In genomic region chr1:225914391-225914790, GRCh38 we compare ENCODE assay signal across 27 cellular contexts. TPM values are rescaled to one million over a fixed set of nuclear protein-coding genes. Genes with fewer than 3 reads are reported as not detected.
"Had no signal": no experiment of that assay in that cellular context is flagged by ENCODE, and none has a peak within 500 bp of the region (broad histone marks: within the 10 kb centered on the region; RNA-seq: fewer than 3 reads in every experiment).

No MANE protein-coding gene starts in this region.

- ATAC-seq: esophagus mucosa; gastroesophageal sphincter; heart right ventricle; left colon; lower lobe of right lung; natural killer cell; psoas muscle; right cardiac atrium; stimulated activated effector memory CD8-positive, alpha-beta T cell treated with anti-CD3 and anti-CD28 coated beads, Interleukin-12 subunit alpha, Interleukin-12 subunit beta, amount 100 ng/mL, for 72 hours had no signal

- H3K27me3 ChIP-seq: dorsolateral prefrontal cortex, gastroesophageal sphincter, heart right ventricle, sigmoid colon, stomach, thyroid gland, vagina had no signal

- DNase-seq: cortex of kidney; dorsolateral prefrontal cortex; effector CD8-positive, alpha-beta T cell; foreskin fibroblast; heart right ventricle; hippocampal formation; kidney glomerular epithelial cell; left colon; left ventricle myocardium inferior; lower lobe of right lung; natural killer cell; psoas muscle; right cardiac atrium; sigmoid colon; stimulated activated CD4-positive, alpha-beta T cell treated with anti-CD3 and anti-CD28 coated beads, Interleukin-2, amount 100 ng/mL, for 24 hours; stimulated activated CD4-positive, alpha-beta T cell treated with anti-CD3 and anti-CD28 coated beads, Interleukin-4, amount 100 ng/mL, for 24 hours; stimulated activated naive CD4-positive, alpha-beta T cell treated with Interleukin-2 at 50 U/mL for 16 hours; stomach; thyroid gland; trophoblast cell had no signal

- H3K27ac ChIP-seq: dorsolateral prefrontal cortex, epithelial cell of prostate, gastroesophageal sphincter, heart right ventricle, left ventricle myocardium inferior, lower lobe of right lung, psoas muscle, sigmoid colon, stomach, thyroid gland, vagina had no signal

- H3K9me3 ChIP-seq: gastroesophageal sphincter, heart right ventricle, left ventricle myocardium inferior, lower lobe of right lung, psoas muscle, sigmoid colon, stomach, thyroid gland, vagina had no signal

- H3K4me3 ChIP-seq: dorsolateral prefrontal cortex, gastroesophageal sphincter, heart right ventricle, left ventricle myocardium inferior, lower lobe of right lung, psoas muscle, sigmoid colon, stomach, thyroid gland, vagina had no signal

RNA-seq across cellular contexts. Expression of gene LEFTY1, which starts 25.4 kb away (rescaled TPM):
- total RNA-seq: esophagus mucosa, lower lobe of right lung, natural killer cell, sigmoid colon, vagina had no signal

RNA-seq across cellular contexts. Expression of gene LEFTY2, which starts 26.6 kb away (rescaled TPM):
- total RNA-seq: esophagus mucosa, mononuclear cell, natural killer cell, renal cortical epithelial cell had no signal
